Comparison of ENCODE assay signal across 22 cellular contexts in the genomic region with DNA sequence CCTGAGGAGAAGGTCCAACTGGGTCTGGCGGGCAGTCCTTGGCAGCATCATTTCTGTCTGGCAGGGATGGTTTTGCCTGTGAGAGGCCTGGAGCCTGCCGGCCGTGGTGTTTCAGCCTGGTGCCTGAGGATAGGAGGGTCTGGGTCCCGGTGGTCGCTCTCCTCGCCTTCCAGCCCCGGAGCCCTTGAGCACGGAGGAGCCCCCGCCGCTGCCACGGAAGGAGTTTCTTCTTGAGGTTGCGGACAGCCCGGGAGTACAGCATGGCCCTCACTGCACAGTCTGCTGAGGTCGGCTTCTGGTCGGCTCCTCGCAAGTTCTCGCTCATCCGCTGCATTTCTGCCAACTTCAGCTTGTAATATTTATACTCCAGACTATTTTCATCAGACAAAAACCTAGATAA.
"Had no signal": no experiment of that assay in that cellular context is flagged by ENCODE, and none has a peak within 500 bp of the region (broad histone marks: within the 10 kb centered on the region; RNA-seq: fewer than 3 reads in every experiment).

No MANE protein-coding gene starts in this region.

- H3K9me3 ChIP-seq: SJCRH30 had no signal

- ATAC-seq: Panc1, Right ventricle myocardium inferior, SK-N-SH treated with all-trans-retinoic acid at 6 μM for 48 hours had no signal

- H3K27me3 ChIP-seq: SJCRH30 had no signal

- FAIRE-seq: HTR-8/SVneo had no signal

- H3K27ac ChIP-seq: HL-60, SJCRH30 had no signal

- DNase-seq: Karpas-422, KG1, MM.1S, NCI-H1092 treated with DMSO at 0.1 percent for 48 hours, NCI-H1436, NCI-H187, NCI-H2029, NCI-H2081 treated with DMSO at 0.1 percent for 48 hours, NCI-H2171, NCI-H226, NCI-H446, NCI-H510A, NCI-H524 treated with DMSO at 0.1 percent for 48 hours, NCI-H69, NCI-H774, SHP77 treated with DMSO at 0.1 percent for 48 hours, SJCRH30 had no signal

- H3K4me3 ChIP-seq: SJCRH30 had no signal
